In the genomic region with DNA sequence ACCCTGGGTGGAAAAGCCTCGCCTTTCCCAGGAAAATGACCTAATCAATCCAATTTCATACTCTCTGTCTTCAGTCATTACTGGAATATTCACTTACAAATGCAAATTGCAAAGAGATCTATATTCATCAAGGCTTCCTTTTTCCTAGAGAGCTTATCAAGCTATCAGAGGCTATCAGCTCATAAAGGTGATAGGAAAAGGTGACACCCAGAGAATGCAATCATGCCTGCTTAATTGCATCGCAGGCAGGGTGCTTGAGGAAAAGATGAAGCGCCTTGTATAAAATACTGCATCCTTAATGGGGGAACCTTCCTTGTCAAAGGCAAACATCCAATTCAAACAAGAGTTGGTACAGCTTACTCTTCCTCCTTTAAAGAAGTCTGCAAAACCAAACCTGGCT, we compare ENCODE assay signal across 27 cellular contexts.
"Had no signal": no experiment of that assay in that cellular context is flagged by ENCODE, and none has a peak within 500 bp of the region (broad histone marks: within the 10 kb centered on the region; RNA-seq: fewer than 3 reads in every experiment).

No MANE protein-coding gene starts in this region.

- FAIRE-seq: astrocyte, bronchial epithelial cell, frontal cortex had no signal

- H3K36me3 ChIP-seq: brain microvascular endothelial cell had no signal

- H3K27me3 ChIP-seq: brain microvascular endothelial cell had no signal

- H3K4me3 ChIP-seq: coronary artery, dorsolateral prefrontal cortex had no signal

- H3K27ac ChIP-seq: brain microvascular endothelial cell, coronary artery, dorsolateral prefrontal cortex had no signal

- DNase-seq: activated CD4-positive, alpha-beta memory T cell treated with anti-CD3 and anti-CD28 coated beads for 36 hours; activated CD4-positive, alpha-beta T cell treated with anti-CD3 and anti-CD28 coated beads for 36 hours; activated CD4-positive, alpha-beta T cell treated with anti-CD3 and anti-CD28 coated beads, Interleukin-2, amount 10 ng/mL, durations not matched to agents 24 days and 14 days; activated CD4-positive, CD25-positive, alpha-beta regulatory T cell; activated CD4-positive, CD25-positive, alpha-beta regulatory T cell treated with anti-CD3 and anti-CD28 coated beads, Interleukin-2, amount 50 U/mL, for 72 hours; activated CD8-positive, alpha-beta memory T cell treated with anti-CD3 and anti-CD28 coated beads, Interleukin-2, amount 10 ng/mL, durations not matched to agents 7 days and 5 days; activated CD8-positive, alpha-beta memory T cell treated with anti-CD3 and anti-CD28 coated beads, Interleukin-2, amount 50 U/mL, for 48 hours; activated CD8-positive, alpha-beta T cell treated with anti-CD3 and anti-CD28 coated beads, Interleukin-2, amount 10 ng/mL, durations not matched to agents 7 days and 5 days; activated gamma-delta T cell; activated naive CD4-positive, alpha-beta T cell; activated naive CD4-positive, alpha-beta T cell treated with anti-CD3 and anti-CD28 coated beads, Interleukin-2, amount 10 ng/mL, durations not matched to agents 7 days and 5 days; activated naive CD8-positive, alpha-beta T cell treated with anti-CD3 and anti-CD28 coated beads, Interleukin-2, amount 10 ng/mL, durations not matched to agents 7 days and 5 days; activated T-cell treated with anti-CD3 and anti-CD28 coated beads for 4 hours; activated T-cell treated with anti-CD3 and anti-CD28 coated beads, Interleukin-2, amount 50 U/mL, for 24 hours; activated T-cell treated with anti-CD3 and anti-CD28 coated beads, Interleukin-2, amount 50 U/mL, for 72 hours; brain microvascular endothelial cell; effector memory CD4-positive, alpha-beta T cell; endodermal cell; foreskin fibroblast; T-helper 1 cell; T-helper 17 cell; T1000 had no signal
